ENCODE assay signal across 19 cellular contexts in the genomic region with DNA sequence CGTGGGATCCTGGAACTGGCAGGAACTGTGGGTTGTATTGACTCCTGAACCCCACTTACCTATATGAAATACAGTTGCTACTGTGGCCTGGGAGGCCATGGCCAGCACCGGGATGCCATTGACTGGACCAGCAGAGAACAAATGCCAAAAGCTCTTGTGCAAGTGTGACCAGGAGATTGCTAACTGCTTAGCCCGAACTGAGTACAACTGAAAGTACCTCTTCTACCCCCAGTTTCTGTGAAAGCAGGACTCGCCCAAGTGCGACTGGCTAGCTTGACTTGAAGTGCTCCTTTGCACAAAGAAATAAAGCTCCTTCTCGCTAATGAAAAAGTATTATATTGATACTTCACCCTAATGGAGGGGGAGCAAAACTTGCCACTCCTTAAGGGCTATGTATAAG.
DNase-seq lines count a peak whose midpoint lies in the region; ATAC-seq lines count a peak whose summit lies in the region.
"Had no signal": no experiment of that assay in that cellular context is flagged by ENCODE, and none has a peak within 500 bp of the region (broad histone marks: within the 10 kb centered on the region; RNA-seq: fewer than 3 reads in every experiment).

No MANE protein-coding gene starts in this region.

- peaks cover 36% of the 10 kb centered on the region for H3K27me3 Mint-ChIP-seq in activated T-helper 1 cell treated with anti-CD3 and anti-CD28 coated beads, Interleukin-12 subunit alpha, Interleukin-12 subunit beta, Interleukin-2, Interleukin-4 antibody, amounts not matched to agents 30 ng/mL and 10 ng/mL and 1 ng/mL, durations not matched to agents 14 hours and 24 hours and 36 hours (ENCODE audit: insufficient read depth)

- no peak overlapping the region for H3K27ac Mint-ChIP-seq in activated T-helper 1 cell treated with anti-CD3 and anti-CD28 coated beads, Interleukin-12 subunit alpha, Interleukin-12 subunit beta, Interleukin-2, Interleukin-4 antibody, amounts not matched to agents 30 ng/mL and 10 ng/mL and 1 ng/mL, durations not matched to agents 14 hours and 24 hours and 36 hours
- H3K27ac Mint-ChIP-seq: brain; CD4-positive, CD25-positive, alpha-beta regulatory T cell had no signal

- no peaks in the 10 kb centered on the region for H3K9me3 Mint-ChIP-seq in activated T-helper 1 cell treated with anti-CD3 and anti-CD28 coated beads, Interleukin-12 subunit alpha, Interleukin-12 subunit beta, Interleukin-2, Interleukin-4 antibody, amounts not matched to agents 30 ng/mL and 10 ng/mL and 1 ng/mL, durations not matched to agents 14 hours and 24 hours and 36 hours
- H3K9me3 Mint-ChIP-seq: brain; CD4-positive, CD25-positive, alpha-beta regulatory T cell had no signal

- intact Hi-C loops in activated T-helper 1 cell treated with anti-CD3 and anti-CD28 coated beads, Interleukin-12 subunit alpha, Interleukin-12 subunit beta, Interleukin-2, Interleukin-4 antibody, amounts not matched to agents 30 ng/mL and 10 ng/mL and 1 ng/mL, durations not matched to agents 14 hours and 24 hours and 36 hours (cut with micrococcal nuclease): no loop called here

- H3K4me1 Mint-ChIP-seq in activated T-helper 1 cell treated with anti-CD3 and anti-CD28 coated beads, Interleukin-12 subunit alpha, Interleukin-12 subunit beta, Interleukin-2, Interleukin-4 antibody, amounts not matched to agents 30 ng/mL and 10 ng/mL and 1 ng/mL, durations not matched to agents 14 hours and 24 hours and 36 hours (ENCODE audit: low read depth): no peaks in the 10 kb centered on the region
- H3K4me1 Mint-ChIP-seq: CD4-positive, CD25-positive, alpha-beta regulatory T cell had no signal

- DNase-seq in DMS79 (lab: John Stamatoyannopoulos, UW): peak; percentile 32
- DNase-seq in activated T-helper 1 cell treated with anti-CD3 and anti-CD28 coated beads, Interleukin-12 subunit alpha, Interleukin-12 subunit beta, Interleukin-2, Interleukin-4 antibody, amounts not matched to agents 30 ng/mL and 10 ng/mL and 1 ng/mL, durations not matched to agents 14 hours and 24 hours and 36 hours (ENCODE audit: low spot score): no peak
- no peak for DNase-seq in NCI-H1105 (lab: John Stamatoyannopoulos, UW)
- DNase-seq in RKO (ENCODE audit: low spot score): no peak
- DNase-seq: activated naive CD4-positive, alpha-beta T cell; CD4-positive, CD25-positive, alpha-beta regulatory T cell; GOT3; hypothalamus; IMR-90; left lung; NCI-H345; SK-N-SH; small intestine; stimulated activated naive CD8-positive, alpha-beta T cell treated with anti-CD3 and anti-CD28 coated beads, Interleukin-15, Interleukin-2, amounts not matched to agents 100 U/mL and 50 U/mL, for 24 hours had no signal

- H3K4me3 Mint-ChIP-seq in activated T-helper 1 cell treated with anti-CD3 and anti-CD28 coated beads, Interleukin-12 subunit alpha, Interleukin-12 subunit beta, Interleukin-2, Interleukin-4 antibody, amounts not matched to agents 30 ng/mL and 10 ng/mL and 1 ng/mL, durations not matched to agents 14 hours and 24 hours and 36 hours: no peak overlapping the region
- H3K4me3 Mint-ChIP-seq: brain; CD4-positive, CD25-positive, alpha-beta regulatory T cell had no signal

- no peaks in the 10 kb centered on the region for H3K36me3 Mint-ChIP-seq in activated T-helper 1 cell treated with anti-CD3 and anti-CD28 coated beads, Interleukin-12 subunit alpha, Interleukin-12 subunit beta, Interleukin-2, Interleukin-4 antibody, amounts not matched to agents 30 ng/mL and 10 ng/mL and 1 ng/mL, durations not matched to agents 14 hours and 24 hours and 36 hours (ENCODE audit: low read depth)
- H3K36me3 Mint-ChIP-seq: brain; CD4-positive, CD25-positive, alpha-beta regulatory T cell had no signal

- ATAC-seq in GM19043 (IDR thresholded peaks at IDR 0.05; ENCODE audit: low read depth, unreplicated experiment) (peak; percentile 81), HG02610 (IDR thresholded peaks at IDR 0.05; ENCODE audit: unreplicated experiment) (peak; percentile 70), HG03378 (IDR thresholded peaks at IDR 0.05; ENCODE audit: unreplicated experiment) (peak; percentile 83), GM18517 (IDR thresholded peaks at IDR 0.05; ENCODE audit: unreplicated experiment) (no peak)
- ATAC-seq: stimulated activated naive CD8-positive, alpha-beta T cell treated with anti-CD3 and anti-CD28 coated beads, Interleukin-15, Interleukin-2, amounts not matched to agents 100 U/mL and 50 U/mL, for 24 hours had no signal
